10 cellular contexts compared by ENCODE assay signal in genomic region chr11:110251837-110252236, GRCh38. TPM values are rescaled to one million over a fixed set of nuclear protein-coding genes. Genes with fewer than 3 reads are reported as not detected.
A peak's percentile ranks its signal among the peaks of the same experiment; 100 is the strongest.
DNase-seq lines count a peak whose midpoint lies in the region; ATAC-seq and TF ChIP-seq lines count a peak whose summit lies in the region.
"Had no signal": no experiment of that assay in that cellular context is flagged by ENCODE, and none has a peak within 500 bp of the region (broad histone marks: within the 10 kb centered on the region; RNA-seq: fewer than 3 reads in every experiment).

No MANE protein-coding gene starts in this region.

- no peak overlapping the region for H3K4me3 ChIP-seq in fibroblast of the aortic adventitia (ENCODE audit: low read depth, low read length)

- ATAC-seq in GM18502 (IDR thresholded peaks at IDR 0.05; ENCODE audit: poor library complexity, unreplicated experiment), result no peak

- intact Hi-C loops in head of caudate nucleus (cut with DNase I), result no loop called here

- peak; percentile 42 for DNase-seq in NCI-H2107 treated with DMSO at 0.1 percent for 48 hours (lab: John Stamatoyannopoulos, UW; ENCODE audit: unreplicated experiment)
- no peak for DNase-seq in NCI-H2107 (lab: John Stamatoyannopoulos, UW)
- DNase-seq in RPMI7951 (ENCODE audit: low read depth), result peak; percentile 73
- peak; percentile 76 for DNase-seq in fibroblast of the aortic adventitia (ENCODE audit: low read depth)
- peak; percentile 7 for DNase-seq in smooth muscle cell of the brain vasculature (ENCODE audit: low read depth, low spot score)
- no peak for DNase-seq in stimulated activated CD4-positive, alpha-beta T cell treated with anti-CD3 and anti-CD28 coated beads, Interleukin-12 subunit alpha, Interleukin-12 subunit beta, amount 100 ng/mL, for 4 hours
- no peak for DNase-seq in head of caudate nucleus
- DNase-seq: activated CD4-positive, CD25-positive, alpha-beta regulatory T cell; NCI-H2227 treated with DMSO at 0.1 percent for 48 hours had no signal

- no peak for TF ChIP-seq CTCF in fibroblast of the aortic adventitia (IDR thresholded peaks at IDR 0.05; ENCODE audit: insufficient read depth, low read length)

RNA-seq across cellular contexts. Expression of gene RDX, which starts 44.6 kb away (rescaled TPM):
- 100 and 125 TPM in 2 replicates for total RNA-seq in RPMI7951 (2014; rRNA removed; shearing (Covaris generic))
- total RNA-seq in fibroblast of the aortic adventitia (ENCODE audit: low replicate concordance), result 108 and 307 TPM in 2 replicates

Comparison
In these comparisons a context has a peak if more than half of its experiments do, and no peak if none do; other contexts are left out.
1. DNase-seq: peak in NCI-H2107 treated with DMSO at 0.1 percent for 48 hours (single experiment), RPMI7951 (single experiment), fibroblast of the aortic adventitia (single experiment) and smooth muscle cell of the brain vasculature (single experiment); none in NCI-H2107 (single experiment), stimulated activated CD4-positive, alpha-beta T cell treated with anti-CD3 and anti-CD28 coated beads, Interleukin-12 subunit alpha, Interleukin-12 subunit beta, amount 100 ng/mL, for 4 hours (single experiment) and head of caudate nucleus (0 of 42).